ENCODE assay signal across 20 cellular contexts in genomic region chr3:13161021-13161759, GRCh38.
DNase-seq lines count a peak whose midpoint lies in the region; ATAC-seq, FAIRE-seq and TF ChIP-seq lines count a peak whose summit lies in the region.
"Had no signal": no experiment of that assay in that cellular context is flagged by ENCODE, and none has a peak within 500 bp of the region (broad histone marks: within the 10 kb centered on the region; RNA-seq: fewer than 3 reads in every experiment).

No MANE protein-coding gene starts in this region.

- no peaks in the 10 kb centered on the region for H3K79me1 ChIP-seq in neuronal stem cell (ENCODE audit: low read depth, low read length)

- H2BK5ac ChIP-seq in neuronal stem cell (ENCODE audit: low read length): peak overlapping the region; percentile 33

- no CpG with 5 or more reads among the region's 21 CpGs for WGBS in neuronal stem cell (ENCODE audit: extremely low coverage in 2 of 2, insufficient read length in 2 of 2, insufficient replicate concordance in 1 of 2), 2 donors

- DNase-seq in EH (ENCODE audit: low read depth) (peak; percentile 6), HTR-8/SVneo (ENCODE audit: insufficient read length, low spot score) (no peak), brain microvascular endothelial cell (peak; percentile 3), neuronal stem cell (ENCODE audit: low spot score) (no peak), gastrocnemius medialis (no peak), KBM-7 (no peak)
- DNase-seq in T-helper 2 cell treated with Interferon-gamma antibody and Interleukin-4, amounts not matched to agents 5 μg/mL and 100 μg/mL, for 36 hours (ENCODE audit: low spot score): no peak
- DNase-seq: activated CD4-positive, alpha-beta T cell treated with anti-CD3 and anti-CD28 coated beads, Interleukin-2, amount 50 U/mL, for 4 hours; activated naive CD8-positive, alpha-beta T cell treated with anti-CD3 and anti-CD28 coated beads for 36 hours; activated T-cell treated with anti-CD3 and anti-CD28 coated beads, Interleukin-2, amount 50 U/mL, for 1 hour; effector CD8-positive, alpha-beta T cell; midbrain; NCI-H1436; NCI-H345; stimulated activated CD4-positive, alpha-beta T cell treated with anti-CD3 and anti-CD28 coated beads, Interleukin-4, amount 100 ng/mL, for 24 hours had no signal

- peak overlapping the region; percentile 70 for H2BK120ac ChIP-seq in neuronal stem cell (ENCODE audit: low read depth, low read length)

- no peak for ATAC-seq in HG03280 (IDR thresholded peaks at IDR 0.05; ENCODE audit: unreplicated experiment)
- no peak for ATAC-seq in gastrocnemius medialis
- ATAC-seq: sciatic nerve had no signal

- no peaks in the 10 kb centered on the region for H3K36me3 Mint-ChIP-seq in T-helper 2 cell treated with Interferon-gamma antibody and Interleukin-4, amounts not matched to agents 5 μg/mL and 100 μg/mL, for 36 hours (ENCODE audit: low read depth)
- H3K36me3 Mint-ChIP-seq: activated naive CD8-positive, alpha-beta T cell treated with anti-CD3 and anti-CD28 coated beads for 36 hours had no signal

- peak overlapping the region; percentile 23 for H2AK5ac ChIP-seq in neuronal stem cell (ENCODE audit: low read depth, low read length)

- peaks cover 4% of the 10 kb centered on the region for H3K27me3 Mint-ChIP-seq in T-helper 2 cell treated with Interferon-gamma antibody and Interleukin-4, amounts not matched to agents 5 μg/mL and 100 μg/mL, for 36 hours (ENCODE audit: low read depth)
- H3K27me3 Mint-ChIP-seq: activated naive CD8-positive, alpha-beta T cell treated with anti-CD3 and anti-CD28 coated beads for 36 hours had no signal

- no peaks in the 10 kb centered on the region for H3K27me3 ChIP-seq in brain microvascular endothelial cell (replicated peaks)
- no peaks in the 10 kb centered on the region for H3K27me3 ChIP-seq in neuronal stem cell (ENCODE audit: control insufficient read depth in 3 of 3, insufficient read depth in 3 of 3, low read depth in 1 of 3, low read length in 3 of 3)
- no peaks in the 10 kb centered on the region for H3K27me3 ChIP-seq in gastrocnemius medialis

- H3K4me3 ChIP-seq in brain microvascular endothelial cell (ENCODE audit: low read depth, low read length) (no peak overlapping the region), neuronal stem cell (ENCODE audit: low read length in 2 of 2) (no peak overlapping the region), gastrocnemius medialis (no peak overlapping the region)
- H3K4me3 ChIP-seq: SK-N-MC had no signal

- no peak overlapping the region for H4K91ac ChIP-seq in neuronal stem cell (ENCODE audit: low read depth, low read length, poor library complexity)

- H3K9me3 ChIP-seq in neuronal stem cell (replicated peaks in 1 of 2; ENCODE audit: control insufficient read depth in 2 of 2, insufficient read depth in 1 of 2, low read depth in 1 of 2, low read length in 2 of 2) (peaks cover 2 to 6% of the 10 kb centered on the region in 2 donors), gastrocnemius medialis (no peaks in the 10 kb centered on the region)

- TF ChIP-seq POLR2A in gastrocnemius medialis (IDR thresholded peaks at IDR 0.05): no peak

- no peak overlapping the region for H3K4ac ChIP-seq in neuronal stem cell (ENCODE audit: low read length)

- H3K27ac ChIP-seq in brain microvascular endothelial cell: no peak overlapping the region
- no peak overlapping the region for H3K27ac ChIP-seq in neuronal stem cell (replicated peaks; ENCODE audit: low read length)
- H3K27ac ChIP-seq in gastrocnemius medialis: no peak overlapping the region
- H3K27ac ChIP-seq: SK-N-MC had no signal

- H3K27ac Mint-ChIP-seq in T-helper 2 cell treated with Interferon-gamma antibody and Interleukin-4, amounts not matched to agents 5 μg/mL and 100 μg/mL, for 36 hours: no peak overlapping the region
- H3K27ac Mint-ChIP-seq: activated naive CD8-positive, alpha-beta T cell treated with anti-CD3 and anti-CD28 coated beads for 36 hours; B cell had no signal

- H2AFZ ChIP-seq in neuronal stem cell (ENCODE audit: low read length): peak overlapping the region; percentile 54

- H2BK15ac ChIP-seq in neuronal stem cell (ENCODE audit: low read length): peak overlapping the region; percentile 30

- no peak overlapping the region for H2BK12ac ChIP-seq in neuronal stem cell (ENCODE audit: low read length)

- H3K4me3 Mint-ChIP-seq in T-helper 2 cell treated with Interferon-gamma antibody and Interleukin-4, amounts not matched to agents 5 μg/mL and 100 μg/mL, for 36 hours: no peak overlapping the region
- H3K4me3 Mint-ChIP-seq: activated naive CD8-positive, alpha-beta T cell treated with anti-CD3 and anti-CD28 coated beads for 36 hours; B cell had no signal

- no peak overlapping the region for H4K8ac ChIP-seq in neuronal stem cell (ENCODE audit: low read depth, low read length)

- no peaks in the 10 kb centered on the region for H3K4me1 Mint-ChIP-seq in T-helper 2 cell treated with Interferon-gamma antibody and Interleukin-4, amounts not matched to agents 5 μg/mL and 100 μg/mL, for 36 hours (ENCODE audit: low read depth)
- H3K4me1 Mint-ChIP-seq: activated naive CD8-positive, alpha-beta T cell treated with anti-CD3 and anti-CD28 coated beads for 36 hours; B cell had no signal

- H3K14ac ChIP-seq in neuronal stem cell (ENCODE audit: low read length): no peak overlapping the region

- H3K36me3 ChIP-seq in brain microvascular endothelial cell (replicated peaks) (no peaks in the 10 kb centered on the region), neuronal stem cell (replicated peaks in 1 of 2; ENCODE audit: control insufficient read depth in 2 of 2, insufficient read depth in 2 of 2, low read length in 2 of 2) (no peaks in the 10 kb centered on the region), gastrocnemius medialis (no peaks in the 10 kb centered on the region)

- FAIRE-seq in HTR-8/SVneo (lab: Jason Lieb, UNC): peak; percentile 38
- FAIRE-seq: bronchial epithelial cell had no signal

- peaks cover 6% of the 10 kb centered on the region for H3K9me3 Mint-ChIP-seq in T-helper 2 cell treated with Interferon-gamma antibody and Interleukin-4, amounts not matched to agents 5 μg/mL and 100 μg/mL, for 36 hours

- H3K4me1 ChIP-seq in neuronal stem cell (ENCODE audit: control insufficient read depth in 2 of 2, insufficient read depth in 1 of 2, low read depth in 1 of 2, low read length in 2 of 2) (peaks cover 10 to 12% of the 10 kb centered on the region in 2 donors), gastrocnemius medialis (no peaks in the 10 kb centered on the region)

- H3K4me2 ChIP-seq in neuronal stem cell (ENCODE audit: insufficient read depth, low read length, poor library complexity, severe bottlenecking): no peak overlapping the region

- H3K23ac ChIP-seq in neuronal stem cell (ENCODE audit: low read depth, low read length, poor library complexity): peak overlapping the region; percentile 90

- no peak overlapping the region for H3K9ac ChIP-seq in neuronal stem cell (ENCODE audit: low read depth, low read length, poor library complexity)

- in situ Hi-C loops in brain microvascular endothelial cell (cut with HindIII; ENCODE audit: low pct_ligation_motif_present, low sequenced_read_pairs): no loop called here
- in situ Hi-C loops in gastrocnemius medialis (cut with MboI; ENCODE audit: low sequenced_read_pairs in 4 of 4): no loop called here
- in situ Hi-C loops in KBM-7 (cut with MboI; ENCODE audit: low pct_unique_long_range_greater_than_20kb, low sequenced_read_pairs): no loop called here

- H3K18ac ChIP-seq in neuronal stem cell (ENCODE audit: low read length): peak overlapping the region; percentile 74

- no peak for TF ChIP-seq CTCF in brain microvascular endothelial cell (IDR thresholded peaks at IDR 0.05; ENCODE audit: low read depth, low read length, missing control alignments)
- no peak for TF ChIP-seq CTCF in gastrocnemius medialis (IDR thresholded peaks at IDR 0.05 in 4 of 5, conservative IDR thresholded peaks at IDR 0.05 in 1 of 5)

- intact Hi-C loops in gastrocnemius medialis (cut with DNase I; ENCODE audit: low total_unique reads): no loop called here

Comparison
In these comparisons a context has a peak if more than half of its experiments do, and no peak if none do; other contexts are left out.
1. DNase-seq: peak in EH (single experiment) and brain microvascular endothelial cell (single experiment); none in HTR-8/SVneo (single experiment), neuronal stem cell (single experiment), T-helper 2 cell treated with Interferon-gamma antibody and Interleukin-4, amounts not matched to agents 5 μg/mL and 100 μg/mL, for 36 hours (single experiment), gastrocnemius medialis (0 of 2) and KBM-7 (single experiment).